1 cellular context compared by ENCODE assay signal in genomic region chr20:16245879-16246278, GRCh38.
TF ChIP-seq lines count a peak whose summit lies in the region.

No MANE protein-coding gene starts in this region.

TF ChIP-seq in HepG2, 621 proteins besides CTCF, POLR2A, EP300 and RAD21 (continued from another document and continues in another):
- TF ChIP-seq SKIL (CRISPR knock-in tag; IDR thresholded peaks at IDR 0.05; ENCODE audit: borderline replicate concordance) (no peak), MAF1 (CRISPR knock-in tag; IDR thresholded peaks at IDR 0.05; ENCODE audit: borderline replicate concordance) (no peak), DNMT1 (CRISPR knock-in tag; IDR thresholded peaks at IDR 0.05) (no peak), TGIF2 (CRISPR knock-in tag; IDR thresholded peaks at IDR 0.05) (no peak), ZIK1 (CRISPR knock-in tag; IDR thresholded peaks at IDR 0.05; ENCODE audit: borderline replicate concordance, low read depth) (no peak), MNT (IDR thresholded peaks at IDR 0.05) (peak; percentile 57; the same call in 1 of the 2 replicates), ZNF816 (CRISPR knock-in tag; IDR thresholded peaks at IDR 0.05; ENCODE audit: borderline replicate concordance) (no peak), ZNF331 (CRISPR knock-in tag; IDR thresholded peaks at IDR 0.05) (peak; percentile 22; the same call in 1 of the 2 replicates), MAX (IDR thresholded peaks at IDR 0.05) (peak; percentile 33; the same call in 1 of the 2 replicates), ZNF710 (CRISPR knock-in tag; IDR thresholded peaks at IDR 0.05; ENCODE audit: borderline replicate concordance) (no peak), PBX2 (CRISPR knock-in tag; IDR thresholded peaks at IDR 0.05) (no peak), CHD2 (IDR thresholded peaks at IDR 0.05; ENCODE audit: low read depth, low read length) (no peak), SMYD3 (CRISPR knock-in tag; IDR thresholded peaks at IDR 0.05) (no peak), TAF1 (CRISPR knock-in tag; IDR thresholded peaks at IDR 0.05) (no peak), SMARCE1 (IDR thresholded peaks at IDR 0.05; ENCODE audit: borderline replicate concordance) (no peak), ZBTB39 (CRISPR knock-in tag; IDR thresholded peaks at IDR 0.05) (no peak), ESRRA (CRISPR knock-in tag; IDR thresholded peaks at IDR 0.05; ENCODE audit: low read depth) (no peak), TCF7L2 (IDR thresholded peaks at IDR 0.05; ENCODE audit: low read depth, low read length) (no peak), ZMAT5 (CRISPR knock-in tag; IDR thresholded peaks at IDR 0.05; ENCODE audit: borderline replicate concordance, low read depth) (no peak), SOX13 (IDR thresholded peaks at IDR 0.05) (no peak), SOX13 (CRISPR knock-in tag; conservative IDR thresholded peaks at IDR 0.05 in 1 of 2, IDR thresholded peaks at IDR 0.05 in 1 of 2) (peak in 1 of 2 experiments; percentile 50; a peak in 2 of 4 replicates), ZNF232 (CRISPR knock-in tag; IDR thresholded peaks at IDR 0.05; ENCODE audit: borderline replicate concordance) (no peak), BRF2 (CRISPR knock-in tag; IDR thresholded peaks at IDR 0.05) (no peak), FOXA1 (IDR thresholded peaks at IDR 0.05) (no peak), FOXA1 (CRISPR knock-in tag; IDR thresholded peaks at IDR 0.05) (peak; percentile 64), FOXK2 (IDR thresholded peaks at IDR 0.05) (no peak), CEBPB (IDR thresholded peaks at IDR 0.05; ENCODE audit: borderline replicate concordance, low read depth, low read length) (no peak), FOXO4 (CRISPR knock-in tag; conservative IDR thresholded peaks at IDR 0.05) (no peak), KLF15 (CRISPR knock-in tag; IDR thresholded peaks at IDR 0.05; ENCODE audit: borderline replicate concordance) (no peak), FOXP4 (CRISPR knock-in tag; IDR thresholded peaks at IDR 0.05) (0 out of 2 replicates have a peak, but pooled peaks have one; percentile 10), CBFB (CRISPR knock-in tag; IDR thresholded peaks at IDR 0.05) (no peak), GLMP (CRISPR knock-in tag; IDR thresholded peaks at IDR 0.05; ENCODE audit: borderline replicate concordance) (no peak), ATF7-NPFF (CRISPR knock-in tag; IDR thresholded peaks at IDR 0.05; ENCODE audit: low read depth) (no peak), GATAD2A (CRISPR knock-in tag; IDR thresholded peaks at IDR 0.05) (no peak), SOX5 (CRISPR knock-in tag; IDR thresholded peaks at IDR 0.05; ENCODE audit: borderline replicate concordance) (peak; percentile 45; the same call in 1 of the 2 replicates), SOX6 (IDR thresholded peaks at IDR 0.05) (no peak), SOX6 (CRISPR knock-in tag; IDR thresholded peaks at IDR 0.05) (0 out of 2 replicates have a peak, but pooled peaks have one; percentile 17), GMEB1 (CRISPR knock-in tag; IDR thresholded peaks at IDR 0.05; ENCODE audit: borderline replicate concordance) (no peak), ZNF350 (CRISPR knock-in tag; IDR thresholded peaks at IDR 0.05; ENCODE audit: borderline replicate concordance, low read depth) (no peak), MED1 (CRISPR knock-in tag; IDR thresholded peaks at IDR 0.05) (no peak), RFX3 (CRISPR knock-in tag; IDR thresholded peaks at IDR 0.05) (no peak), ZNF513 (CRISPR knock-in tag; conservative IDR thresholded peaks at IDR 0.05) (no peak), RXRA (CRISPR knock-in tag; IDR thresholded peaks at IDR 0.05) (no peak), BHLHE40 (IDR thresholded peaks at IDR 0.05; ENCODE audit: low read length) (peak; percentile 30; the same call in 1 of the 2 replicates), MTF1 (CRISPR knock-in tag; IDR thresholded peaks at IDR 0.05) (no peak), FOXA3 (CRISPR knock-in tag; IDR thresholded peaks at IDR 0.05) (peak; percentile 40; the same call in 1 of the 2 replicates)
